In genomic region chr20:6595704-6596103, GRCh38 we compare ENCODE assay signal across 18 cellular contexts.
DNase-seq lines count a peak whose midpoint lies in the region; ATAC-seq and TF ChIP-seq lines count a peak whose summit lies in the region.
"Had no signal": no experiment of that assay in that cellular context is flagged by ENCODE, and none has a peak within 500 bp of the region (broad histone marks: within the 10 kb centered on the region; RNA-seq: fewer than 3 reads in every experiment).

No MANE protein-coding gene starts in this region.

- no peaks in the 10 kb centered on the region for H4K20me1 ChIP-seq in BLaER1 treated with 17β-estradiol and CSF1 and Interleukin-3, amounts not matched to agents 10 nM and 100 nM

- no peak overlapping the region for H3K27ac ChIP-seq in BLaER1 treated with 17β-estradiol and CSF1 and Interleukin-3, amounts not matched to agents 10 nM and 100 nM
- H3K27ac ChIP-seq in neuronal stem cell (replicated peaks; ENCODE audit: low read length), result peak overlapping the region; percentile 8

- peak overlapping the region in 1 of 11 experiments; percentile 2; a peak in 2 of 22 replicates for H3K9ac ChIP-seq in BLaER1 treated with 17β-estradiol and CSF1 and Interleukin-3, amounts not matched to agents 10 nM and 100 nM
- H3K9ac ChIP-seq in neuronal stem cell (ENCODE audit: low read depth, low read length, poor library complexity), result no peak overlapping the region

- H2AK5ac ChIP-seq in neuronal stem cell (ENCODE audit: low read depth, low read length), result no peak overlapping the region

- DNase-seq in amniotic epithelial cell (ENCODE audit: low read depth) (peak; percentile 40), foreskin fibroblast (peak; percentile 33 to 74), neuronal stem cell (ENCODE audit: low spot score) (no peak), OCI-M1 (lab: John Stamatoyannopoulos, UW) (no peak)
- no peak for DNase-seq in activated CD4-positive, alpha-beta T cell treated with anti-CD3 and anti-CD28 coated beads, Interleukin-2, amount 50 U/mL, for 1 hour
- no peak for DNase-seq in activated CD8-positive, alpha-beta memory T cell treated with anti-CD3 and anti-CD28 coated beads for 24 hours
- DNase-seq: activated CD4-positive, CD25-positive, alpha-beta regulatory T cell treated with anti-CD3 and anti-CD28 coated beads, Interleukin-2, amount 50 U/mL, for 72 hours; activated CD8-positive, alpha-beta memory T cell treated with anti-CD3 and anti-CD28 coated beads, Interleukin-2, amount 50 U/mL, for 4 hours; activated naive CD4-positive, alpha-beta T cell treated with Interleukin-2 at 50 U/mL for 16 hours; effector CD8-positive, alpha-beta T cell; H9; NCI-H187; SHP77 treated with DMSO at 0.1 percent for 48 hours; stimulated activated CD4-positive, alpha-beta T cell treated with anti-CD3 and anti-CD28 coated beads, Interleukin-4, amount 100 ng/mL, for 1 hour had no signal

- no peak overlapping the region for H2BK5ac ChIP-seq in neuronal stem cell (ENCODE audit: low read length)

- H3K23ac ChIP-seq in neuronal stem cell (ENCODE audit: low read depth, low read length, poor library complexity), result no peak overlapping the region

- no peak overlapping the region for H2BK15ac ChIP-seq in neuronal stem cell (ENCODE audit: low read length)

- no peak overlapping the region for H4K91ac ChIP-seq in neuronal stem cell (ENCODE audit: low read depth, low read length, poor library complexity)

- H2BK12ac ChIP-seq in neuronal stem cell (ENCODE audit: low read length), result no peak overlapping the region

- H3K18ac ChIP-seq in neuronal stem cell (ENCODE audit: low read length), result no peak overlapping the region

- no peak overlapping the region for H4K8ac ChIP-seq in neuronal stem cell (ENCODE audit: low read depth, low read length)

- H3K4ac ChIP-seq in neuronal stem cell (ENCODE audit: low read length), result no peak overlapping the region

- WGBS in neuronal stem cell (ENCODE audit: extremely low coverage in 2 of 2, insufficient read length in 2 of 2, insufficient replicate concordance in 1 of 2), 2 donors, result no CpG with 5 or more reads among the region's 4 CpGs

- H3K9me3 ChIP-seq in BLaER1 treated with 17β-estradiol and CSF1 and Interleukin-3, amounts not matched to agents 10 nM and 100 nM (replicated peaks in 1 of 11), result peaks cover 0 to 30% (median 12%) of the 10 kb centered on the region in 11 experiments; a peak in 17 of 22 replicates
- no peaks in the 10 kb centered on the region for H3K9me3 ChIP-seq in neuronal stem cell (replicated peaks in 1 of 2; ENCODE audit: control insufficient read depth in 2 of 2, insufficient read depth in 1 of 2, low read depth in 1 of 2, low read length in 2 of 2)

- no peaks in the 10 kb centered on the region for H3K79me1 ChIP-seq in neuronal stem cell (ENCODE audit: low read depth, low read length)

- H3K4me2 ChIP-seq in BLaER1 treated with 17β-estradiol and CSF1 and Interleukin-3, amounts not matched to agents 10 nM and 100 nM, result peak overlapping the region; percentile 14 to 84 (median 59); a peak in 20 of 22 replicates
- H3K4me2 ChIP-seq in neuronal stem cell (ENCODE audit: insufficient read depth, low read length, poor library complexity, severe bottlenecking), result no peak overlapping the region

- peak overlapping the region in 2 of 10 experiments; percentile 6 to 23; a peak in 2 of 20 replicates for H3K4me3 ChIP-seq in BLaER1 treated with 17β-estradiol and CSF1 and Interleukin-3, amounts not matched to agents 10 nM and 100 nM
- no peak overlapping the region for H3K4me3 ChIP-seq in foreskin fibroblast (ENCODE audit: low read depth in 1 of 2, low read length in 2 of 2)
- no peak overlapping the region for H3K4me3 ChIP-seq in neuronal stem cell (ENCODE audit: low read length in 2 of 2)
- H3K4me3 ChIP-seq: lung had no signal

- H3K4me1 ChIP-seq in BLaER1 treated with 17β-estradiol and CSF1 and Interleukin-3, amounts not matched to agents 10 nM and 100 nM, result peaks cover 13 to 59% (median 48%) of the 10 kb centered on the region in 10 experiments; a peak in 18 of 20 replicates
- H3K4me1 ChIP-seq in neuronal stem cell (ENCODE audit: control insufficient read depth in 2 of 2, insufficient read depth in 1 of 2, low read depth in 1 of 2, low read length in 2 of 2), result peaks cover 0 to 13% of the 10 kb centered on the region in 2 donors

- H3K14ac ChIP-seq in neuronal stem cell (ENCODE audit: low read length), result no peak overlapping the region

- H3K36me3 ChIP-seq in BLaER1 treated with 17β-estradiol and CSF1 and Interleukin-3, amounts not matched to agents 10 nM and 100 nM, result no peaks in the 10 kb centered on the region
- no peaks in the 10 kb centered on the region for H3K36me3 ChIP-seq in neuronal stem cell (replicated peaks in 1 of 2; ENCODE audit: control insufficient read depth in 2 of 2, insufficient read depth in 2 of 2, low read length in 2 of 2)

- no peak for ATAC-seq in GM19023 (IDR thresholded peaks at IDR 0.05; ENCODE audit: unreplicated experiment)
- ATAC-seq: natural killer cell treated with Interleukin-12 subunit alpha and Interleukin-12 subunit beta and Interleukin-15 and Interleukin-18, amount 100 ng/mL, for 72 hours had no signal

- no peak overlapping the region for H2BK120ac ChIP-seq in neuronal stem cell (ENCODE audit: low read depth, low read length)

- no peak for TF ChIP-seq CTCF in foreskin fibroblast (IDR thresholded peaks at IDR 0.05; ENCODE audit: low read depth, low read length)

- no peak overlapping the region for H2AFZ ChIP-seq in neuronal stem cell (ENCODE audit: low read length)

- H3K27me3 ChIP-seq in BLaER1 treated with 17β-estradiol and CSF1 and Interleukin-3, amounts not matched to agents 10 nM and 100 nM, result no peaks in the 10 kb centered on the region
- no peaks in the 10 kb centered on the region for H3K27me3 ChIP-seq in neuronal stem cell (ENCODE audit: control insufficient read depth in 3 of 3, insufficient read depth in 3 of 3, low read depth in 1 of 3, low read length in 3 of 3)

Comparison
In these comparisons a context has a peak if more than half of its experiments do, and no peak if none do; other contexts are left out.
1. DNase-seq: peak in amniotic epithelial cell (single experiment) and foreskin fibroblast (2 of 2); none in neuronal stem cell (single experiment), OCI-M1 (single experiment), activated CD4-positive, alpha-beta T cell treated with anti-CD3 and anti-CD28 coated beads, Interleukin-2, amount 50 U/mL, for 1 hour (single experiment) and activated CD8-positive, alpha-beta memory T cell treated with anti-CD3 and anti-CD28 coated beads for 24 hours (single experiment).